ENCODE assay signal across 21 cellular contexts in genomic region chr11:15743244-15743629, GRCh38.
"Had no signal": no experiment of that assay in that cellular context is flagged by ENCODE, and none has a peak within 500 bp of the region (broad histone marks: within the 10 kb centered on the region; RNA-seq: fewer than 3 reads in every experiment).

No MANE protein-coding gene starts in this region.

- H3K27me3 Mint-ChIP-seq: activated naive CD4-positive, alpha-beta T cell treated with anti-CD3 and anti-CD28 coated beads, Interleukin-2, amount 10 ng/mL, durations not matched to agents 7 days and 5 days had no signal

- DNase-seq: activated CD4-positive, alpha-beta T cell treated with anti-CD3 and anti-CD28 coated beads for 4 hours; activated CD8-positive, alpha-beta memory T cell treated with anti-CD3 and anti-CD28 coated beads, Interleukin-2, amount 50 U/mL, for 4 hours; activated CD8-positive, alpha-beta T cell treated with anti-CD3 and anti-CD28 coated beads for 36 hours; activated gamma-delta T cell treated with Interleukin-2 at 50 U/mL for 16 hours; activated naive CD4-positive, alpha-beta T cell treated with anti-CD3 and anti-CD28 coated beads, Interleukin-2, amount 10 ng/mL, durations not matched to agents 7 days and 5 days; activated naive CD8-positive, alpha-beta T cell treated with anti-CD3 and anti-CD28 coated beads for 36 hours; activated T-cell treated with anti-CD3 and anti-CD28 coated beads, Interleukin-2, amount 50 U/mL, for 72 hours; Karpas-422; MM.1S; NCI-H446; NCI-H524; PC-3; SHP77; SW 1271 had no signal

- H3K36me3 ChIP-seq: SJSA1 had no signal

- FAIRE-seq: K562, RCC 7860 had no signal

- H3K36me3 Mint-ChIP-seq: activated naive CD4-positive, alpha-beta T cell treated with anti-CD3 and anti-CD28 coated beads, Interleukin-2, amount 10 ng/mL, durations not matched to agents 7 days and 5 days; activated naive CD8-positive, alpha-beta T cell treated with anti-CD3 and anti-CD28 coated beads for 36 hours had no signal

- H3K4me3 Mint-ChIP-seq: activated CD8-positive, alpha-beta T cell treated with anti-CD3 and anti-CD28 coated beads for 36 hours; activated naive CD4-positive, alpha-beta T cell treated with anti-CD3 and anti-CD28 coated beads, Interleukin-2, amount 10 ng/mL, durations not matched to agents 7 days and 5 days; activated naive CD8-positive, alpha-beta T cell treated with anti-CD3 and anti-CD28 coated beads for 36 hours; activated T-cell treated with anti-CD3 and anti-CD28 coated beads, Interleukin-2, amount 50 U/mL, for 72 hours; T-helper 1 cell treated with Interleukin-12 subunit alpha and Interleukin-12 subunit beta and Interleukin-4 antibody, amounts not matched to agents 30 μg/mL and 1 μg/mL, for 36 hours had no signal

- ATAC-seq: activated CD4-positive, CD25-positive, alpha-beta regulatory T cell treated with anti-CD3 and anti-CD28 coated beads, Interleukin-2, amount 50 U/mL, for 24 hours; activated CD8-positive, alpha-beta T cell treated with anti-CD3 and anti-CD28 coated beads for 36 hours; activated T-cell treated with anti-CD3 and anti-CD28 coated beads, Interleukin-2, amount 50 U/mL, for 72 hours; K562; PC-3; SK-N-SH treated with all-trans-retinoic acid at 6 μM for 48 hours had no signal

- H3K27ac ChIP-seq: SJSA1 had no signal

- H3K4me1 Mint-ChIP-seq: activated naive CD4-positive, alpha-beta T cell treated with anti-CD3 and anti-CD28 coated beads, Interleukin-2, amount 10 ng/mL, durations not matched to agents 7 days and 5 days; activated naive CD8-positive, alpha-beta T cell treated with anti-CD3 and anti-CD28 coated beads for 36 hours had no signal

- H3K4me3 ChIP-seq: K562, SJSA1 had no signal

- H3K9me3 ChIP-seq: SJSA1 had no signal

- H3K9me3 Mint-ChIP-seq: activated CD8-positive, alpha-beta T cell treated with anti-CD3 and anti-CD28 coated beads for 36 hours; activated naive CD4-positive, alpha-beta T cell treated with anti-CD3 and anti-CD28 coated beads, Interleukin-2, amount 10 ng/mL, durations not matched to agents 7 days and 5 days; activated T-helper 2 cell treated with anti-CD3 and anti-CD28 coated beads, Interferon-gamma antibody, Interleukin-2, Interleukin-4, amounts not matched to agents 10 μg/mL and 5 μg/mL and 100 μg/mL, durations not matched to agents 14 hours and 24 hours and 36 hours; T-helper 1 cell treated with Interleukin-12 subunit alpha and Interleukin-12 subunit beta and Interleukin-4 antibody, amounts not matched to agents 30 μg/mL and 1 μg/mL, for 36 hours had no signal

- H3K27ac Mint-ChIP-seq: activated CD8-positive, alpha-beta T cell treated with anti-CD3 and anti-CD28 coated beads for 36 hours; activated naive CD4-positive, alpha-beta T cell treated with anti-CD3 and anti-CD28 coated beads, Interleukin-2, amount 10 ng/mL, durations not matched to agents 7 days and 5 days; activated naive CD8-positive, alpha-beta T cell treated with anti-CD3 and anti-CD28 coated beads for 36 hours; activated T-cell treated with anti-CD3 and anti-CD28 coated beads, Interleukin-2, amount 50 U/mL, for 72 hours; activated T-helper 2 cell treated with anti-CD3 and anti-CD28 coated beads, Interferon-gamma antibody, Interleukin-2, Interleukin-4, amounts not matched to agents 10 μg/mL and 5 μg/mL and 100 μg/mL, durations not matched to agents 14 hours and 24 hours and 36 hours; T-helper 1 cell treated with Interleukin-12 subunit alpha and Interleukin-12 subunit beta and Interleukin-4 antibody, amounts not matched to agents 30 μg/mL and 1 μg/mL, for 36 hours had no signal
